ENCODE assay signal across 2 cellular contexts in genomic region chr11:5267033-5267563, GRCh38.
A peak's percentile ranks its signal among the peaks of the same experiment; 100 is the strongest.
TF ChIP-seq lines count a peak whose summit lies in the region.

No MANE protein-coding gene starts in this region.

TF ChIP-seq in IMR-90, 13 proteins besides CTCF, POLR2A, EP300 and RAD21:
- TF ChIP-seq MAFK (IDR thresholded peaks at IDR 0.05; ENCODE audit: low read depth, low read length): no peak
- TF ChIP-seq ELK1 (IDR thresholded peaks at IDR 0.05; ENCODE audit: borderline replicate concordance, low read depth, low read length): no peak
- no peak for TF ChIP-seq CHD1 (IDR thresholded peaks at IDR 0.05; ENCODE audit: low read depth, low read length)
- no peak for TF ChIP-seq RFX5 (IDR thresholded peaks at IDR 0.05; ENCODE audit: low read depth, low read length)
- no peak for TF ChIP-seq CEBPB (IDR thresholded peaks at IDR 0.05; ENCODE audit: low read depth, low read length)
- TF ChIP-seq BHLHE40 (IDR thresholded peaks at IDR 0.05; ENCODE audit: low read depth, low read length): no peak
- no peak for TF ChIP-seq MXI1 (IDR thresholded peaks at IDR 0.05; ENCODE audit: borderline replicate concordance, low read depth, low read length)
- no peak for TF ChIP-seq NFE2L2 (IDR thresholded peaks at IDR 0.05; ENCODE audit: low read depth, low read length)
- TF ChIP-seq SMC3 (IDR thresholded peaks at IDR 0.05; ENCODE audit: low read depth, low read length): no peak
- TF ChIP-seq USF2 (IDR thresholded peaks at IDR 0.05; ENCODE audit: low read depth, low read length): no peak
- no peak for TF ChIP-seq FOS (IDR thresholded peaks at IDR 0.05; ENCODE audit: low read depth, low read length)
- no peak for TF ChIP-seq MAZ (IDR thresholded peaks at IDR 0.05; ENCODE audit: borderline replicate concordance, low read depth, low read length)

TF ChIP-seq in K562, 482 proteins besides CTCF, POLR2A, EP300 and RAD21 (continues in another document):
- TF ChIP-seq BCOR (IDR thresholded peaks at IDR 0.05) (peak; percentile 21; the same call in 1 of the 2 replicates), HLTF (IDR thresholded peaks at IDR 0.05) (0 out of 2 replicates have a peak, but pooled peaks have one; percentile 28), PML (IDR thresholded peaks at IDR 0.05; ENCODE audit: low read length) (no peak), ZNF316 (IDR thresholded peaks at IDR 0.05) (peak; percentile 53), SMARCE1 (IDR thresholded peaks at IDR 0.05) (0 out of 2 replicates have a peak, but pooled peaks have one; percentile 54), FOSL1 (tag; conservative IDR thresholded peaks at IDR 0.05) (peak; percentile 36; the same call in 1 of the 2 replicates), PHF20 (IDR thresholded peaks at IDR 0.05; ENCODE audit: partially characterized antibody) (no peak), E4F1 (CRISPR knock-in tag; IDR thresholded peaks at IDR 0.05; ENCODE audit: borderline replicate concordance) (no peak), FOXA1 (IDR thresholded peaks at IDR 0.05; ENCODE audit: borderline replicate concordance) (no peak), MCM2 (IDR thresholded peaks at IDR 0.05; ENCODE audit: low read depth) (no peak), ZNF436 (CRISPR knock-in tag; IDR thresholded peaks at IDR 0.05) (peak; percentile 74; the same call in 1 of the 2 replicates), JUND (IDR thresholded peaks at IDR 0.05; ENCODE audit: borderline replicate concordance, low read depth, low read length) (peak; percentile 17; the same call in 1 of the 2 replicates), JUND (tag; IDR thresholded peaks at IDR 0.05; ENCODE audit: borderline replicate concordance, low read depth, low read length) (no peak), KDM1A (IDR thresholded peaks at IDR 0.05) (peak; percentile 88 to 91), ARHGAP35 (IDR thresholded peaks at IDR 0.05; ENCODE audit: partially characterized antibody) (peak; percentile 7), ZBTB40 (IDR thresholded peaks at IDR 0.05) (peak; percentile 72), ZBTB40 (CRISPR knock-in tag; IDR thresholded peaks at IDR 0.05) (no peak), TEAD1 (CRISPR knock-in tag; IDR thresholded peaks at IDR 0.05) (no peak), ZNF696 (CRISPR knock-in tag; conservative IDR thresholded peaks at IDR 0.05) (peak; percentile 39; the same call in 1 of the 2 replicates), NFE2L1 (tag; IDR thresholded peaks at IDR 0.05; ENCODE audit: borderline replicate concordance, low read depth) (no peak), HDAC1 (IDR thresholded peaks at IDR 0.05) (peak; percentile 73 to 77; a peak in 3 of 4 replicates), HNRNPL (IDR thresholded peaks at IDR 0.05; ENCODE audit: low read depth, low read length) (no peak), ARID1B (IDR thresholded peaks at IDR 0.05) (peak; percentile 62), EHMT2 (IDR thresholded peaks at IDR 0.05) (0 out of 2 replicates have a peak, but pooled peaks have one; percentile 43), FOXP1 (CRISPR knock-in tag; IDR thresholded peaks at IDR 0.05) (no peak), SMARCA5 (IDR thresholded peaks at IDR 0.05) (0 out of 2 replicates have a peak, but pooled peaks have one; percentile 37), CBFA2T2 (conservative IDR thresholded peaks at IDR 0.05) (peak; percentile 40), GATAD2A (IDR thresholded peaks at IDR 0.05) (peak; percentile 25; the same call in 1 of the 2 replicates), POLR2AphosphoS2 (IDR thresholded peaks at IDR 0.05; ENCODE audit: low read length) (peak; percentile 93; the same call in 1 of the 2 replicates), PBX2 (CRISPR knock-in tag; IDR thresholded peaks at IDR 0.05; ENCODE audit: low read depth) (no peak), PBX2 (tag; conservative IDR thresholded peaks at IDR 0.05; ENCODE audit: low read depth) (peak; percentile 80), SMARCA4 (IDR thresholded peaks at IDR 0.05) (0 out of 2 replicates have a peak, but pooled peaks have one; percentile 34), EWSR1 (IDR thresholded peaks at IDR 0.05; ENCODE audit: borderline replicate concordance, low read depth, partially characterized antibody) (peak; percentile 92), EP400 (IDR thresholded peaks at IDR 0.05) (peak; percentile 22; the same call in 1 of the 2 replicates), CGGBP1 (CRISPR knock-in tag; IDR thresholded peaks at IDR 0.05) (peak; percentile 2; the same call in 1 of the 2 replicates), ELF4 (CRISPR knock-in tag; IDR thresholded peaks at IDR 0.05) (peak; percentile 96), E2F6 (IDR thresholded peaks at IDR 0.05; ENCODE audit: borderline replicate concordance in 1 of 2, extremely low read depth in 1 of 2, insufficient read depth in 1 of 2, insufficient read length in 1 of 2, low read depth in 1 of 2, low read length in 1 of 2, poor library complexity in 1 of 2, severe bottlenecking in 1 of 2) (no peak), EZH2 (IDR thresholded peaks at IDR 0.05; ENCODE audit: borderline replicate concordance, low read depth, low read length) (no peak), RBFOX2 (IDR thresholded peaks at IDR 0.05; ENCODE audit: low read depth, low read length) (0 out of 2 replicates have a peak, but pooled peaks have one; percentile 15), THRAP3 (IDR thresholded peaks at IDR 0.05; ENCODE audit: borderline replicate concordance) (peak; percentile 67; the same call in 1 of the 2 replicates), KDM5B (IDR thresholded peaks at IDR 0.05; ENCODE audit: insufficient replicate concordance, low read depth, low read length) (no peak), CHAMP1 (IDR thresholded peaks at IDR 0.05) (peak; percentile 65; the same call in 1 of the 2 replicates), KHSRP (IDR thresholded peaks at IDR 0.05) (peak; percentile 63; the same call in 1 of the 2 replicates), RCOR1 (IDR thresholded peaks at IDR 0.05; ENCODE audit: borderline replicate concordance in 1 of 2, low read depth in 2 of 2, low read length in 2 of 2) (peak in 1 of 2 experiments; percentile 90; a peak in 2 of 4 replicates), SREBF2 (CRISPR knock-in tag; IDR thresholded peaks at IDR 0.05) (no peak)
